Comparison of ENCODE assay signal across 8 cellular contexts in genomic region chr17:77287432-77288068, GRCh38.
DNase-seq lines count a peak whose midpoint lies in the region; ATAC-seq and TF ChIP-seq lines count a peak whose summit lies in the region.

No MANE protein-coding gene starts in this region.

- H3K4me1 Mint-ChIP-seq in natural killer cell treated with Interleukin-12 subunit alpha and Interleukin-12 subunit beta and Interleukin-15 and Interleukin-18, amount 100 ng/mL, for 72 hours (ENCODE audit: low read depth in 2 of 2) = peaks cover 0 to 3% of the 10 kb centered on the region in 2 donors

- POLR2A ChIA-PET in A673 (lab: Charles Lee; ENCODE audit: low non-redundant PET) = no interaction called here

- H3K4me3 Mint-ChIP-seq in natural killer cell treated with Interleukin-12 subunit alpha and Interleukin-12 subunit beta and Interleukin-15 and Interleukin-18, amount 100 ng/mL, for 72 hours = no peak overlapping the region

- H3K4ac ChIP-seq in mesenchymal stem cell (ENCODE audit: low read depth in 1 of 2, low read length in 2 of 2) = peak overlapping the region; percentile 82 to 96

- H4K91ac ChIP-seq in mesenchymal stem cell (ENCODE audit: low read length) = peak overlapping the region; percentile 95

- H3K79me1 ChIP-seq in mesenchymal stem cell (replicated peaks; ENCODE audit: low read length, poor library complexity, severe bottlenecking) = peaks cover 6% of the 10 kb centered on the region

- no peaks in the 10 kb centered on the region for H3K36me3 Mint-ChIP-seq in natural killer cell treated with Interleukin-12 subunit alpha and Interleukin-12 subunit beta and Interleukin-15 and Interleukin-18, amount 100 ng/mL, for 72 hours

- ATAC-seq in HG03039 (IDR thresholded peaks at IDR 0.05; ENCODE audit: unreplicated experiment) = no peak
- no peak for ATAC-seq in natural killer cell treated with Interleukin-12 subunit alpha and Interleukin-12 subunit beta and Interleukin-15 and Interleukin-18, amount 100 ng/mL, for 72 hours
- no peak for ATAC-seq in activated CD4-positive, CD25-positive, alpha-beta regulatory T cell treated with anti-CD3 and anti-CD28 coated beads, Interleukin-2, amount 50 U/mL, for 24 hours

- H3K9me3 ChIP-seq in A673 (ENCODE audit: low read depth, low read length, poor library complexity, severe bottlenecking) (no peaks in the 10 kb centered on the region), mesenchymal stem cell (ENCODE audit: control insufficient read depth, low read length) (no peaks in the 10 kb centered on the region)

- peak overlapping the region; percentile 30 for H3K4me2 ChIP-seq in mesenchymal stem cell (ENCODE audit: low read length, poor library complexity, severe bottlenecking)

- H3K9me3 Mint-ChIP-seq in natural killer cell treated with Interleukin-12 subunit alpha and Interleukin-12 subunit beta and Interleukin-15 and Interleukin-18, amount 100 ng/mL, for 72 hours = no peaks in the 10 kb centered on the region

- DNase-seq in A673 (ENCODE audit: low spot score) (no peak), M059J (ENCODE audit: low read depth) (peak; percentile 99), cerebellar cortex (ENCODE audit: low spot score) (peak; percentile 86), mesenchymal stem cell (peak; percentile 96), NCI-H345 (lab: John Stamatoyannopoulos, UW) (no peak)
- DNase-seq in natural killer cell treated with Interleukin-12 subunit alpha and Interleukin-12 subunit beta and Interleukin-15 and Interleukin-18, amount 100 ng/mL, for 72 hours (ENCODE audit: low spot score) = no peak

- H4K8ac ChIP-seq in mesenchymal stem cell (ENCODE audit: low read length) = peak overlapping the region; percentile 88

- H2BK12ac ChIP-seq in mesenchymal stem cell (ENCODE audit: low read length in 2 of 2) = peak overlapping the region; percentile 97 to 100

- peak overlapping the region; percentile 49 to 98 for H3K18ac ChIP-seq in mesenchymal stem cell (ENCODE audit: low read depth in 1 of 2, low read length in 2 of 2)

- no peak for TF ChIP-seq CTCF in A673 (conservative IDR thresholded peaks at IDR 0.05; ENCODE audit: low read depth, low read length)

- no peak overlapping the region for H3K27ac Mint-ChIP-seq in natural killer cell treated with Interleukin-12 subunit alpha and Interleukin-12 subunit beta and Interleukin-15 and Interleukin-18, amount 100 ng/mL, for 72 hours

- no peak overlapping the region for H2AFZ ChIP-seq in mesenchymal stem cell (ENCODE audit: low read depth, low read length)

- WGBS in mesenchymal stem cell = 37% methylated on average over 11 of the region's 11 CpGs

- peak overlapping the region; percentile 63 for H2BK15ac ChIP-seq in mesenchymal stem cell (ENCODE audit: low read depth, poor library complexity, severe bottlenecking)

- H2AK5ac ChIP-seq in mesenchymal stem cell (ENCODE audit: low read length, severe bottlenecking) = peak overlapping the region; percentile 85

- H2BK120ac ChIP-seq in mesenchymal stem cell (ENCODE audit: low read depth, low read length) = peak overlapping the region; percentile 80

- intact Hi-C loops in A673 (cut with micrococcal nuclease; ENCODE audit: unreplicated experiment) = no loop called here

- H3K27me3 ChIP-seq in A673 (replicated peaks; ENCODE audit: insufficient read depth, low read depth, low read length, poor library complexity) (no peaks in the 10 kb centered on the region), mesenchymal stem cell (ENCODE audit: control insufficient read depth in 1 of 2, insufficient read depth in 1 of 2, low read length in 2 of 2) (no peaks in the 10 kb centered on the region)

- H3K36me3 ChIP-seq in A673 (ENCODE audit: insufficient read depth, low read length, poor library complexity, severe bottlenecking) (no peaks in the 10 kb centered on the region), mesenchymal stem cell (ENCODE audit: control insufficient read depth in 1 of 2, insufficient read depth in 2 of 2, low read depth in 1 of 2, low read length in 2 of 2) (peaks cover 0 to 11% of the 10 kb centered on the region in 2 experiments)

- H3K23ac ChIP-seq in mesenchymal stem cell (ENCODE audit: low read length in 2 of 2) = peak overlapping the region in 1 of 2 experiments; percentile 86

- H2BK5ac ChIP-seq in mesenchymal stem cell (ENCODE audit: low read depth, low read length, poor library complexity, severe bottlenecking) = peak overlapping the region; percentile 85

- H3K27me3 Mint-ChIP-seq in natural killer cell treated with Interleukin-12 subunit alpha and Interleukin-12 subunit beta and Interleukin-15 and Interleukin-18, amount 100 ng/mL, for 72 hours = peaks cover 7 to 11% of the 10 kb centered on the region in 2 donors

- CTCF ChIA-PET in A673 (lab: Charles Lee) = no interaction called here

- no TSS peak for BruUV-seq in A673 (replicated peaks; lab: Mats Ljungman, UMichigan)

- H3K27ac ChIP-seq in A673 (ENCODE audit: low read depth, low read length, poor library complexity, severe bottlenecking) (peak overlapping the region; percentile 8), mesenchymal stem cell (ENCODE audit: low read length, poor library complexity, severe bottlenecking) (peak overlapping the region; percentile 93)

- H3K14ac ChIP-seq in mesenchymal stem cell (ENCODE audit: low read length in 2 of 2) = peak overlapping the region in 1 of 2 experiments; percentile 95

- H3K4me3 ChIP-seq in A673 (ENCODE audit: low read depth, low read length, poor library complexity, severe bottlenecking) = no peak overlapping the region
- no peak overlapping the region for H3K4me3 ChIP-seq in mesenchymal stem cell (ENCODE audit: insufficient read depth in 1 of 2, low read depth in 1 of 2, low read length in 2 of 2)

- peak overlapping the region; percentile 0 for H3K9ac ChIP-seq in mesenchymal stem cell (ENCODE audit: low read length)

- no peaks in the 10 kb centered on the region for H3K4me1 ChIP-seq in A673 (ENCODE audit: insufficient read depth, low read length, poor library complexity, severe bottlenecking)
- H3K4me1 ChIP-seq in mesenchymal stem cell (ENCODE audit: control insufficient read depth, insufficient read depth, low read depth, low read length) = peaks cover 55% of the 10 kb centered on the region

Comparison
In these comparisons a context has a peak if more than half of its experiments do, and no peak if none do; other contexts are left out.
1. DNase-seq: peak in M059J (single experiment), cerebellar cortex (single experiment) and mesenchymal stem cell (single experiment); none in A673 (single experiment), NCI-H345 (single experiment) and natural killer cell treated with Interleukin-12 subunit alpha and Interleukin-12 subunit beta and Interleukin-15 and Interleukin-18, amount 100 ng/mL, for 72 hours (single experiment).